In the genomic region with DNA sequence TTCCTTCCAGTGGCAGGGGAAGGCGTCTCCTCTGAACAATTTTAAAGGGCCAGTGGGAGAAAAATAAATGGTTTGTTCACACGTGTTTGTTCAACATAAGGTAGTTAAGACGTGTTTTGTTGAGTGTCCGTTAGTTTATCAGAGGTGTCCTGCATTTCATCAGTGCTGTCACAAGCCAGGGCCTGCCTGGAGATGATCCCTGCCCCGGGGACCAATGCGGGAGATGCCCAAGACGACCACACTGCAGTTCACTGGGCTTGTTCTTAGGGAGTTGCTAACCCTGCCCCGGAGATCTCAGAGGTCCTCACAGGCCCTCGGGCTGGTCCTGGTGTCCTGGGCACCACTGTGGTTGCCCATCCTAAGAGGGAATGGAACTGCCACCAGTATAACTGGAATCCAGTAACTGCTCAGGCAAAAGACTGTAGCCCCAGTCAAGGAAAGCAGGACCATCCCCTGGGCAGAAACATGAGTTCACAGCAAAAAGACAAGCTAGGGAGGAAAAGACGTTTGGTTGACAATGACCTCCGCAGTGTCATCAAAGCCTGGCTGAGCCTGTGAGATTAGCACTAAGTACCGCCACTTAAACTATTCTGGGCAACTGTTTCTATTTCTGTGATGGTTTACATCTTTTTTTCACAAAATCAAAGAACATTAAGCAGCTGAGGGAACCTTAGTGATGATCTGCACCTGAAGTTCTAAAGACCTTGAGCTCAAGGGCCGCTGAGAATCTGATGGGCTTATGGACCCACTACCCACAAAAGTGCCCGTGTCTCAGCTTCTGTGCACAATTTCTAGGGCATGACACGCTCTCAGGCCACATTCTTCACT, we compare ENCODE assay signal across 25 cellular contexts. TPM values are rescaled to one million over a fixed set of nuclear protein-coding genes. Genes with fewer than 3 reads are reported as not detected.
DNase-seq lines count a peak whose midpoint lies in the region; ATAC-seq and TF ChIP-seq lines count a peak whose summit lies in the region.
"Had no signal": no experiment of that assay in that cellular context is flagged by ENCODE, and none has a peak within 500 bp of the region (broad histone marks: within the 10 kb centered on the region; RNA-seq: fewer than 3 reads in every experiment).

No MANE protein-coding gene starts in this region.

- POLR2A ChIA-PET in activated B cell treated with CpG ODN at 0.5 μM for 24 hours (lab: Charles Lee): interaction anchor here (0.6 kb wide), 1 partner anchor 66 kb away, joined by 3 read pairs; no protein-coding TSS in a partner anchor

- H3K9me3 ChIP-seq in left ventricle myocardium inferior (replicated peaks) (no peaks in the 10 kb centered on the region), upper lobe of right lung (no peaks in the 10 kb centered on the region)
- H3K9me3 ChIP-seq: BE2C, Caco-2, SK-N-SH, upper lobe of left lung had no signal

- H3K27me3 ChIP-seq in left ventricle myocardium inferior (ENCODE audit: low read depth) (no peaks in the 10 kb centered on the region), upper lobe of right lung (no peaks in the 10 kb centered on the region)
- H3K27me3 ChIP-seq: BE2C, upper lobe of left lung had no signal

- no peak for ATAC-seq in activated naive CD4-positive, alpha-beta T cell treated with anti-CD3 and anti-CD28 coated beads, Interleukin-2, amount 50 U/mL, for 72 hours
- no peak for ATAC-seq in activated B cell treated with CpG ODN at 0.5 μM for 24 hours (ENCODE audit: low read depth)
- ATAC-seq in upper lobe of right lung: no peak
- ATAC-seq in HG03521 (IDR thresholded peaks at IDR 0.05; ENCODE audit: unreplicated experiment): no peak

- H3K9me3 Mint-ChIP-seq in activated naive CD4-positive, alpha-beta T cell treated with anti-CD3 and anti-CD28 coated beads, Interleukin-2, amount 50 U/mL, for 72 hours: no peaks in the 10 kb centered on the region
- H3K9me3 Mint-ChIP-seq in activated B cell treated with CpG ODN at 0.5 μM for 24 hours: no peaks in the 10 kb centered on the region
- no peaks in the 10 kb centered on the region for H3K9me3 Mint-ChIP-seq in T-helper 2 cell treated with Interferon-gamma antibody and Interleukin-4, amounts not matched to agents 5 μg/mL and 100 μg/mL, for 36 hours
- H3K9me3 Mint-ChIP-seq: activated naive CD8-positive, alpha-beta T cell treated with anti-CD3 and anti-CD28 coated beads for 36 hours had no signal

- H3K4me3 ChIP-seq in left ventricle myocardium inferior: no peak overlapping the region
- no peak overlapping the region for H3K4me3 ChIP-seq in upper lobe of right lung
- H3K4me3 ChIP-seq: skin epidermis, upper lobe of left lung had no signal

- H3K27ac ChIP-seq in left ventricle myocardium inferior (replicated peaks): peak overlapping the region; percentile 80
- no peak overlapping the region for H3K27ac ChIP-seq in upper lobe of right lung
- H3K27ac ChIP-seq: RWPE1, skin epidermis, upper lobe of left lung, VCaP had no signal

- H3K4me1 Mint-ChIP-seq in activated B cell treated with CpG ODN at 0.5 μM for 24 hours: peaks cover 61% of the 10 kb centered on the region
- H3K4me1 Mint-ChIP-seq in T-helper 2 cell treated with Interferon-gamma antibody and Interleukin-4, amounts not matched to agents 5 μg/mL and 100 μg/mL, for 36 hours (ENCODE audit: low read depth): no peaks in the 10 kb centered on the region

- no peaks in the 10 kb centered on the region for H3K27me3 Mint-ChIP-seq in activated B cell treated with CpG ODN at 0.5 μM for 24 hours
- no peaks in the 10 kb centered on the region for H3K27me3 Mint-ChIP-seq in T-helper 2 cell treated with Interferon-gamma antibody and Interleukin-4, amounts not matched to agents 5 μg/mL and 100 μg/mL, for 36 hours (ENCODE audit: low read depth)
- H3K27me3 Mint-ChIP-seq: activated naive CD8-positive, alpha-beta T cell treated with anti-CD3 and anti-CD28 coated beads for 36 hours had no signal

- H3K36me3 Mint-ChIP-seq in activated naive CD4-positive, alpha-beta T cell treated with anti-CD3 and anti-CD28 coated beads, Interleukin-2, amount 50 U/mL, for 72 hours: no peaks in the 10 kb centered on the region
- H3K36me3 Mint-ChIP-seq in activated B cell treated with CpG ODN at 0.5 μM for 24 hours (ENCODE audit: low read depth): peaks cover 31% of the 10 kb centered on the region
- H3K36me3 Mint-ChIP-seq in T-helper 2 cell treated with Interferon-gamma antibody and Interleukin-4, amounts not matched to agents 5 μg/mL and 100 μg/mL, for 36 hours (ENCODE audit: low read depth): peaks cover 11% of the 10 kb centered on the region

- H3K4me1 ChIP-seq in left ventricle myocardium inferior: peaks cover 56% of the 10 kb centered on the region
- no peaks in the 10 kb centered on the region for H3K4me1 ChIP-seq in upper lobe of right lung

- H3K36me3 ChIP-seq in left ventricle myocardium inferior (peaks cover 7% of the 10 kb centered on the region), upper lobe of right lung (peaks cover 8% of the 10 kb centered on the region)

- peak overlapping the region; percentile 1 to 68 for H3K27ac Mint-ChIP-seq in activated naive CD4-positive, alpha-beta T cell treated with anti-CD3 and anti-CD28 coated beads, Interleukin-2, amount 50 U/mL, for 72 hours
- peak overlapping the region; percentile 13 for H3K27ac Mint-ChIP-seq in activated B cell treated with CpG ODN at 0.5 μM for 24 hours
- H3K27ac Mint-ChIP-seq in T-helper 2 cell treated with Interferon-gamma antibody and Interleukin-4, amounts not matched to agents 5 μg/mL and 100 μg/mL, for 36 hours: no peak overlapping the region
- H3K27ac Mint-ChIP-seq: activated naive CD8-positive, alpha-beta T cell treated with anti-CD3 and anti-CD28 coated beads for 36 hours had no signal

- DNase-seq in activated naive CD4-positive, alpha-beta T cell treated with anti-CD3 and anti-CD28 coated beads, Interleukin-2, amount 50 U/mL, for 72 hours (ENCODE audit: low spot score in 2 of 2): no peak
- no peak for DNase-seq in activated naive CD4-positive, alpha-beta T cell treated with anti-CD3 and anti-CD28 coated beads, Interleukin-2, amount 50 U/mL, for 16 hours
- DNase-seq in activated B cell treated with CpG ODN at 0.5 μM for 24 hours (no peak), left ventricle myocardium inferior (no peak), upper lobe of right lung (peak; percentile 28), A172 (ENCODE audit: low spot score) (no peak)
- DNase-seq in T-helper 2 cell treated with Interferon-gamma antibody and Interleukin-4, amounts not matched to agents 5 μg/mL and 100 μg/mL, for 36 hours (ENCODE audit: low spot score): no peak
- DNase-seq: activated naive CD8-positive, alpha-beta T cell treated with anti-CD3 and anti-CD28 coated beads for 36 hours; BE2C; Caco-2; cerebellar nuclear complex; KBM-7; kidney; NCI-H146; NCI-H2171; NCI-H526; nucleus accumbens; SK-N-SH; stimulated activated CD4-positive, alpha-beta T cell treated with anti-CD3 and anti-CD28 coated beads, Interleukin-1b, Interleukin-23, amount 100 ng/mL, for 48 hours; T-helper 2 cell; upper lobe of left lung had no signal

- no peak overlapping the region for H3K4me3 Mint-ChIP-seq in activated B cell treated with CpG ODN at 0.5 μM for 24 hours
- no peak overlapping the region for H3K4me3 Mint-ChIP-seq in T-helper 2 cell treated with Interferon-gamma antibody and Interleukin-4, amounts not matched to agents 5 μg/mL and 100 μg/mL, for 36 hours
- H3K4me3 Mint-ChIP-seq: activated naive CD8-positive, alpha-beta T cell treated with anti-CD3 and anti-CD28 coated beads for 36 hours had no signal

- intact Hi-C loops in activated B cell treated with CpG ODN at 0.5 μM for 24 hours (cut with micrococcal nuclease) (loop anchor here (2.0 kb wide), 1 partner anchor 21 kb away; no protein-coding TSS in a partner anchor), left ventricle myocardium inferior (cut with micrococcal nuclease) (no loop called here), upper lobe of right lung (cut with DNase I) (no loop called here)

- CTCF ChIA-PET in activated B cell treated with CpG ODN at 0.5 μM for 24 hours (lab: Charles Lee): no interaction called here

- TF ChIP-seq CTCF in activated B cell treated with CpG ODN at 0.5 μM for 24 hours (IDR thresholded peaks at IDR 0.05): no peak
- TF ChIP-seq CTCF in left ventricle myocardium inferior (IDR thresholded peaks at IDR 0.05; ENCODE audit: borderline replicate concordance): no peak
- TF ChIP-seq CTCF in upper lobe of right lung (IDR thresholded peaks at IDR 0.05): no peak

RNA-seq across cellular contexts. Expression of a gene that starts 44.9 kb away (rescaled TPM):
- total RNA-seq in activated naive CD4-positive, alpha-beta T cell treated with anti-CD3 and anti-CD28 coated beads, Interleukin-2, amount 50 U/mL, for 72 hours: 1 to 10 TPM; 6.4 to 10.0 TPM
- total RNA-seq in activated B cell treated with CpG ODN at 0.5 μM for 24 hours (3.5 and 4.5 TPM in 2 replicates), left ventricle myocardium inferior (19.5 TPM), upper lobe of right lung (4.6 TPM)
- 25.6 and 27.7 TPM in 2 replicates for total RNA-seq in A172 (2014; rRNA removed; shearing (Covaris generic))

RNA-seq across cellular contexts. Expression of a gene that starts 54.0 kb away (rescaled TPM):
- 100 to 1,000 TPM; 176 to 234 TPM for total RNA-seq in activated naive CD4-positive, alpha-beta T cell treated with anti-CD3 and anti-CD28 coated beads, Interleukin-2, amount 50 U/mL, for 72 hours
- total RNA-seq in activated B cell treated with CpG ODN at 0.5 μM for 24 hours: 232 and 260 TPM in 2 replicates
- 138 TPM for total RNA-seq in left ventricle myocardium inferior
- total RNA-seq in upper lobe of right lung: 64.6 TPM
- 216 and 238 TPM in 2 replicates for total RNA-seq in A172 (2014; rRNA removed; shearing (Covaris generic))
